Comparison of ENCODE assay signal across 17 cellular contexts in genomic region chr1:160740133-160740688, GRCh38. TPM values are rescaled to one million over a fixed set of nuclear protein-coding genes. Genes with fewer than 3 reads are reported as not detected.
DNase-seq lines count a peak whose midpoint lies in the region; ATAC-seq, FAIRE-seq and TF ChIP-seq lines count a peak whose summit lies in the region.
"Had no signal": no experiment of that assay in that cellular context is flagged by ENCODE, and none has a peak within 500 bp of the region (broad histone marks: within the 10 kb centered on the region; RNA-seq: fewer than 3 reads in every experiment).

No MANE protein-coding gene starts in this region.

- no peak for TF ChIP-seq CTCF in activated B cell treated with CpG ODN at 0.5 μM for 24 hours (IDR thresholded peaks at IDR 0.05)
- no peak for TF ChIP-seq CTCF in psoas muscle (IDR thresholded peaks at IDR 0.05)

- peak overlapping the region in 4 of 7 donors; percentile 26 to 72 (median 31) for H3K27ac Mint-ChIP-seq in CD4-positive, alpha-beta memory T cell
- H3K27ac Mint-ChIP-seq in activated B cell treated with CpG ODN at 0.5 μM for 24 hours, result peak overlapping the region; percentile 71

- intact Hi-C loops in CD4-positive, alpha-beta memory T cell (cut with micrococcal nuclease), result no loop called here
- intact Hi-C loops in activated B cell treated with CpG ODN at 0.5 μM for 24 hours (cut with micrococcal nuclease), result loop anchor here (2.0 kb wide), 1 partner anchor 19 kb away; no protein-coding TSS in a partner anchor
- intact Hi-C loops in psoas muscle (cut with DNase I), result no loop called here

- no peak overlapping the region for H3K4me3 ChIP-seq in CD4-positive, alpha-beta memory T cell (ENCODE audit: low read length in 2 of 2)
- H3K4me3 ChIP-seq in mononuclear cell (ENCODE audit: low read length) (peak overlapping the region; percentile 44), psoas muscle (no peak overlapping the region)
- H3K4me3 ChIP-seq: adrenal gland, GM23248, left ventricle myocardium inferior, prostate gland had no signal

- H3K9me3 ChIP-seq in CD4-positive, alpha-beta memory T cell (ENCODE audit: control insufficient read depth in 1 of 2, low read length in 2 of 2), result no peaks in the 10 kb centered on the region
- H3K9me3 ChIP-seq in mononuclear cell (ENCODE audit: low read depth, low read length), result peaks cover 9% of the 10 kb centered on the region
- no peaks in the 10 kb centered on the region for H3K9me3 ChIP-seq in psoas muscle
- H3K9me3 ChIP-seq: prostate gland had no signal

- ATAC-seq in activated B cell treated with CpG ODN at 0.5 μM for 24 hours (ENCODE audit: low read depth) (no peak), psoas muscle (no peak)

- peak; percentile 76 for FAIRE-seq in GM12891 (lab: Jason Lieb, UNC)
- FAIRE-seq: D721Med, endometrium had no signal

- no peak overlapping the region for H3K27ac ChIP-seq in CD4-positive, alpha-beta memory T cell (ENCODE audit: low read depth, low read length)
- H3K27ac ChIP-seq in psoas muscle, result no peak overlapping the region
- H3K27ac ChIP-seq: adrenal gland, GM23248, left ventricle myocardium inferior, prostate gland had no signal

- H3K36me3 ChIP-seq in CD4-positive, alpha-beta memory T cell (ENCODE audit: insufficient read depth, low read length), result no peaks in the 10 kb centered on the region
- no peaks in the 10 kb centered on the region for H3K36me3 ChIP-seq in psoas muscle (ENCODE audit: insufficient read depth in 1 of 2, low read depth in 1 of 2)
- H3K36me3 ChIP-seq: adrenal gland, left ventricle myocardium inferior, prostate gland had no signal

- POLR2A ChIA-PET in CD4-positive, alpha-beta memory T cell (lab: Charles Lee; ENCODE audit: partially characterized antibody), result no interaction called here
- POLR2A ChIA-PET in activated B cell treated with CpG ODN at 0.5 μM for 24 hours (lab: Charles Lee), result interaction anchor here (0.7 to 1.2 kb wide), 6 partner anchors 10 to 50 kb away, joined by 3 to 5 read pairs (median 4); no protein-coding TSS in a partner anchor

- no peak for DNase-seq in CD4-positive, alpha-beta memory T cell
- DNase-seq in GM12891 (ENCODE audit: insufficient read length, low spot score) (no peak), activated B cell treated with CpG ODN at 0.5 μM for 24 hours (no peak), psoas muscle (no peak), germinal center (ENCODE audit: low spot score) (no peak), NCI-H510A (lab: John Stamatoyannopoulos, UW) (no peak)
- DNase-seq: adrenal gland; central memory CD4-positive, alpha-beta T cell; GM23248; left ventricle myocardium inferior; NCI-H1436; NCI-H345 had no signal

- H3K9me3 Mint-ChIP-seq in CD4-positive, alpha-beta memory T cell, result peaks cover 0 to 27% (median 13%) of the 10 kb centered on the region in 8 donors
- peaks cover 7% of the 10 kb centered on the region for H3K9me3 Mint-ChIP-seq in activated B cell treated with CpG ODN at 0.5 μM for 24 hours

- 78 to 88% (median 87%) methylated on average over 5 of the region's 5 CpGs for WGBS in psoas muscle, 3 donors

- no peaks in the 10 kb centered on the region for H3K27me3 ChIP-seq in CD4-positive, alpha-beta memory T cell (ENCODE audit: insufficient read depth, low read length)
- no peaks in the 10 kb centered on the region for H3K27me3 ChIP-seq in mononuclear cell (ENCODE audit: insufficient read depth, low read length)
- no peaks in the 10 kb centered on the region for H3K27me3 ChIP-seq in psoas muscle (ENCODE audit: insufficient read depth in 3 of 3, low read length in 2 of 3)
- H3K27me3 ChIP-seq: adrenal gland had no signal

- no peak for TF ChIP-seq POLR2A in GM12891 (IDR thresholded peaks at IDR 0.05; ENCODE audit: low read depth, low read length)

- CTCF ChIA-PET in CD4-positive, alpha-beta memory T cell (lab: Charles Lee; ENCODE audit: partially characterized antibody), result interaction anchor here (1.0 to 1.6 kb wide), 4 partner anchors 13 to 28 kb away, joined by 3 to 4 read pairs (median 3); no protein-coding TSS in a partner anchor
- CTCF ChIA-PET in activated B cell treated with CpG ODN at 0.5 μM for 24 hours (lab: Charles Lee), result interaction anchor here (0.6 to 1.8 kb wide), 4 partner anchors 13 to 358 kb away, joined by 3 to 4 read pairs (median 4); no protein-coding TSS in a partner anchor

- peaks cover 23% of the 10 kb centered on the region for H3K4me1 ChIP-seq in CD4-positive, alpha-beta memory T cell (ENCODE audit: insufficient read depth, low read length)
- H3K4me1 ChIP-seq in mononuclear cell (ENCODE audit: insufficient read depth, low read length) (peaks cover 63% of the 10 kb centered on the region), psoas muscle (no peaks in the 10 kb centered on the region)
- H3K4me1 ChIP-seq: adrenal gland, left ventricle myocardium inferior, prostate gland had no signal

- peaks cover 15 to 57% (median 36%) of the 10 kb centered on the region in 4 donors for H3K4me1 Mint-ChIP-seq in CD4-positive, alpha-beta memory T cell
- H3K4me1 Mint-ChIP-seq in activated B cell treated with CpG ODN at 0.5 μM for 24 hours, result peaks cover 74% of the 10 kb centered on the region

- H3K4me3 Mint-ChIP-seq in CD4-positive, alpha-beta memory T cell, result peak overlapping the region in 6 of 8 donors; percentile 19 to 69 (median 36)
- H3K4me3 Mint-ChIP-seq in activated B cell treated with CpG ODN at 0.5 μM for 24 hours, result peak overlapping the region; percentile 72

- H3K36me3 Mint-ChIP-seq in CD4-positive, alpha-beta memory T cell, result peaks cover 5 to 6% of the 10 kb centered on the region in 2 donors
- H3K36me3 Mint-ChIP-seq in activated B cell treated with CpG ODN at 0.5 μM for 24 hours (ENCODE audit: low read depth), result peaks cover 59% of the 10 kb centered on the region

- no peaks in the 10 kb centered on the region for H3K27me3 Mint-ChIP-seq in CD4-positive, alpha-beta memory T cell
- no peaks in the 10 kb centered on the region for H3K27me3 Mint-ChIP-seq in activated B cell treated with CpG ODN at 0.5 μM for 24 hours

TF ChIP-seq in GM12891, 5 proteins besides CTCF, POLR2A, EP300 and RAD21:
- TF ChIP-seq TAF1 (IDR thresholded peaks at IDR 0.05; ENCODE audit: low read depth, low read length) (no peak), SPI1 (IDR thresholded peaks at IDR 0.05; ENCODE audit: low read depth, low read length) (no peak)

RNA-seq across cellular contexts. Expression of gene SLAMF7, which starts 1.2 kb away (rescaled TPM):
- 1 to 10 TPM; 8.1 to 8.2 TPM for total RNA-seq in CD4-positive, alpha-beta memory T cell
- 1 to 10 TPM; 2.8 TPM for polyA plus RNA-seq in CD4-positive, alpha-beta memory T cell
- 123 TPM for polyA plus RNA-seq in GM12891 (2012; ENCODE audit: low read depth, missing spikeins)
- 99.2 and 119 TPM in 2 replicates for total RNA-seq in activated B cell treated with CpG ODN at 0.5 μM for 24 hours
- 12.9 TPM for total RNA-seq in mononuclear cell
- total RNA-seq in psoas muscle, result under 1 TPM; 0.08 to 0.79 (median 0.73) TPM
- under 1 TPM in 2 of 3 donors, not detected in 1; 0.06 to 0.07 TPM for polyA plus RNA-seq in psoas muscle
- total RNA-seq: GM23248, LHCN-M2 had no signal
- polyA plus RNA-seq: GM23248 had no signal

RNA-seq across cellular contexts. Expression of gene CD48, which starts 28.6 kb away (rescaled TPM):
- total RNA-seq in CD4-positive, alpha-beta memory T cell, result 100 to 1,000 TPM; 301 to 329 TPM
- polyA plus RNA-seq in CD4-positive, alpha-beta memory T cell, result 100 to 1,000 TPM; 228 to 246 TPM
- polyA plus RNA-seq in GM12891 (2012; ENCODE audit: low read depth, missing spikeins), result 614 TPM
- total RNA-seq in activated B cell treated with CpG ODN at 0.5 μM for 24 hours, result 200 and 202 TPM in 2 replicates
- 996 TPM for total RNA-seq in mononuclear cell
- 1 to 10 TPM in 2 of 4 donors, under 1 TPM in 2; 0.76 to 1.7 (median 1.1) TPM for total RNA-seq in psoas muscle
- under 1 TPM; 0.35 to 1.00 (median 0.91) TPM for polyA plus RNA-seq in psoas muscle
- total RNA-seq: GM23248, LHCN-M2 had no signal
- polyA plus RNA-seq: GM23248 had no signal

RNA-seq across cellular contexts. Expression of gene LY9, which starts 55.8 kb away (rescaled TPM):
- 100 to 1,000 TPM; 131 to 136 TPM for total RNA-seq in CD4-positive, alpha-beta memory T cell
- 100 to 1,000 TPM; 163 to 211 TPM for polyA plus RNA-seq in CD4-positive, alpha-beta memory T cell
- 9.2 TPM for polyA plus RNA-seq in GM12891 (2012; ENCODE audit: low read depth, missing spikeins)
- total RNA-seq in activated B cell treated with CpG ODN at 0.5 μM for 24 hours, result 63.6 and 71.6 TPM in 2 replicates
- total RNA-seq in mononuclear cell, result 93.1 TPM
- total RNA-seq in psoas muscle, result under 1 TPM in 3 of 4 donors, not detected in 1; 0.27 to 0.49 (median 0.38) TPM
- polyA plus RNA-seq in psoas muscle, result under 1 TPM in 2 of 3 donors, not detected in 1; 0.06 to 0.10 TPM
- total RNA-seq: GM23248, left ventricle myocardium inferior, LHCN-M2 had no signal
- polyA plus RNA-seq: GM23248 had no signal

Comparison
In these comparisons a context has a peak if more than half of its experiments do, and no peak if none do; other contexts are left out.
1. RNA of gene CD48, which starts 28.6 kb away (total RNA-seq): 996 TPM in mononuclear cell (single experiment), 301 to 329 TPM in CD4-positive, alpha-beta memory T cell and 200 to 202 TPM in activated B cell treated with CpG ODN at 0.5 μM for 24 hours; 0.76 to 1.7 TPM in psoas muscle; every median in the first group is over 10 times any median in the second.
2. RNA of gene LY9, which starts 55.8 kb away (total RNA-seq): 131 to 136 TPM in CD4-positive, alpha-beta memory T cell, 93.1 TPM in mononuclear cell (single experiment) and 63.6 to 71.6 TPM in activated B cell treated with CpG ODN at 0.5 μM for 24 hours; 0.27 to 0.49 TPM in psoas muscle; every median in the first group is over 10 times any median in the second.